ENCODE assay signal across 11 cellular contexts in genomic region chr7:7221602-7222038, GRCh38. TPM values are rescaled to one million over a fixed set of nuclear protein-coding genes. Genes with fewer than 3 reads are reported as not detected.
DNase-seq lines count a peak whose midpoint lies in the region; ATAC-seq, FAIRE-seq and TF ChIP-seq lines count a peak whose summit lies in the region.
"Had no signal": no experiment of that assay in that cellular context is flagged by ENCODE, and none has a peak within 500 bp of the region (broad histone marks: within the 10 kb centered on the region; RNA-seq: fewer than 3 reads in every experiment).

No MANE protein-coding gene starts in this region.

- no peaks in the 10 kb centered on the region for H3K9me1 ChIP-seq in keratinocyte (ENCODE audit: control insufficient read depth, extremely low read depth, insufficient read depth, low read length)

- peak overlapping the region; percentile 52 for H3K27ac ChIP-seq in AG04450 (ENCODE audit: low read depth, low read length)
- no peak overlapping the region for H3K27ac ChIP-seq in GM12878 (ENCODE audit: control insufficient read depth, insufficient read depth)
- H3K27ac ChIP-seq in keratinocyte (ENCODE audit: control insufficient read depth, insufficient read depth, low read length): peak overlapping the region; percentile 84
- H3K27ac ChIP-seq in Karpas-422 (ENCODE audit: low read length): no peak overlapping the region

- dilution Hi-C loops in keratinocyte (cut with MboI; ENCODE audit: extremely low pct_ligation_motif_present, low sequenced_read_pairs): no loop called here

- CTCF ChIA-PET in AG04450 (lab: Charles Lee) (interaction anchor here (0.9 to 1.5 kb wide), 2 partner anchors 40 to 119 kb away, joined by 3 to 5 read pairs; no protein-coding TSS in a partner anchor), GM12878 (lab: Yijun Ruan, JAX) (interaction anchor here (0.8 to 2.1 kb wide), 5 partner anchors 9 to 57 kb away, joined by 3 to 6 read pairs (median 3); no protein-coding TSS in a partner anchor)
- CTCF ChIA-PET in activated naive CD4-positive, alpha-beta T cell treated with anti-CD3 and anti-CD28 coated beads for 36 hours (lab: Charles Lee): interaction anchor here (1.1 kb wide), 1 partner anchor 40 kb away, joined by 3 read pairs; no protein-coding TSS in a partner anchor

- H3K4me2 ChIP-seq in GM12878 (ENCODE audit: control insufficient read depth, insufficient read depth): no peak overlapping the region
- peak overlapping the region; percentile 80 for H3K4me2 ChIP-seq in keratinocyte (ENCODE audit: control insufficient read depth, extremely low read depth, insufficient read depth, low read depth, low read length)
- no peak overlapping the region for H3K4me2 ChIP-seq in Karpas-422 (ENCODE audit: low read depth, low read length, poor library complexity, severe bottlenecking)

- H3K4me1 Mint-ChIP-seq in HFFc6 (ENCODE audit: low read depth): peaks cover 22% of the 10 kb centered on the region
- H3K4me1 Mint-ChIP-seq in activated naive CD4-positive, alpha-beta T cell treated with anti-CD3 and anti-CD28 coated beads for 36 hours (ENCODE audit: low read depth): peaks cover 38% of the 10 kb centered on the region

- peak overlapping the region; percentile 88 for H3K27ac Mint-ChIP-seq in HFFc6
- no peak overlapping the region for H3K27ac Mint-ChIP-seq in activated naive CD4-positive, alpha-beta T cell treated with anti-CD3 and anti-CD28 coated beads for 36 hours

- no peaks in the 10 kb centered on the region; the same call in 1 of the 2 replicates for H3K79me2 ChIP-seq in GM12878 (ENCODE audit: control insufficient read depth, insufficient read depth, low read length)
- H3K79me2 ChIP-seq in keratinocyte (ENCODE audit: control insufficient read depth, insufficient read depth, low read length): peaks cover 26% of the 10 kb centered on the region
- H3K79me2 ChIP-seq in Karpas-422 (ENCODE audit: low read length): peaks cover 97% of the 10 kb centered on the region

- no peaks in the 10 kb centered on the region; a peak in 1 of 4 replicates for H3K36me3 ChIP-seq in GM12878 (ENCODE audit: control insufficient read depth in 2 of 2, insufficient read depth in 2 of 2, low read length in 1 of 2)
- H3K36me3 ChIP-seq in keratinocyte (ENCODE audit: control insufficient read depth in 2 of 2, extremely low read depth in 1 of 2, insufficient read depth in 2 of 2, low read length in 2 of 2): peaks cover 4 to 7% of the 10 kb centered on the region in 2 experiments
- peaks cover 48% of the 10 kb centered on the region for H3K36me3 ChIP-seq in Karpas-422 (ENCODE audit: insufficient read depth, low read length)

- POLR2A ChIA-PET in AG04450 (lab: Yijun Ruan, JAX) (interaction anchor here (1.1 kb wide), 1 partner anchor 40 kb away, joined by 4 read pairs; no protein-coding TSS in a partner anchor), GM12878 (lab: Charles Lee) (no interaction called here)

- TF ChIP-seq POLR2A in GM12878 (IDR thresholded peaks at IDR 0.05; ENCODE audit: low read depth, low read length): no peak
- no peak for TF ChIP-seq POLR2A in GM12892 (IDR thresholded peaks at IDR 0.05; ENCODE audit: low read depth, low read length)

- in situ Hi-C loops in GM12878 (cut with MboI): no loop called here

- SMC1A ChIA-PET in GM12878 (lab: Charles Lee; ENCODE audit: uncharacterized antibody, unreplicated experiment): interaction anchor here (0.9 to 1.9 kb wide), 12 partner anchors 10 to 101 kb away, joined by 3 to 5 read pairs (median 4); no protein-coding TSS in a partner anchor

- WGBS in GM12878 (ENCODE audit: insufficient coverage, insufficient replicate concordance, low lambda C conversion rate, missing lambda C conversion rate): 29% methylated on average over 2 of the region's 2 CpGs

- no peaks in the 10 kb centered on the region for H3K27me3 ChIP-seq in AG04450 (ENCODE audit: control insufficient read depth, insufficient read depth, low read length)
- H3K27me3 ChIP-seq in GM12878 (replicated peaks in 1 of 2; ENCODE audit: control insufficient read depth in 2 of 2, insufficient read depth in 2 of 2, low read length in 1 of 2): no peaks in the 10 kb centered on the region
- H3K27me3 ChIP-seq in keratinocyte (ENCODE audit: control insufficient read depth, extremely low read depth, insufficient read depth, low read length): no peaks in the 10 kb centered on the region
- no peaks in the 10 kb centered on the region for H3K27me3 ChIP-seq in Karpas-422 (ENCODE audit: low read length)

- no peaks in the 10 kb centered on the region for H3K4me1 ChIP-seq in GM12878 (ENCODE audit: control insufficient read depth, insufficient read depth, low read length)
- peaks cover 33% of the 10 kb centered on the region for H3K4me1 ChIP-seq in keratinocyte (ENCODE audit: control insufficient read depth, extremely low read depth, insufficient read depth, low read length)
- H3K4me1 ChIP-seq in Karpas-422 (ENCODE audit: low read length): peaks cover 6% of the 10 kb centered on the region; the same call in 1 of the 2 replicates

- TF ChIP-seq RAD21 in GM12878 (IDR thresholded peaks at IDR 0.05; ENCODE audit: insufficient read depth, low read depth, low read length): no peak

- peaks cover 14% of the 10 kb centered on the region for H3K36me3 Mint-ChIP-seq in HFFc6 (ENCODE audit: low read depth)
- peaks cover 25% of the 10 kb centered on the region for H3K36me3 Mint-ChIP-seq in activated naive CD4-positive, alpha-beta T cell treated with anti-CD3 and anti-CD28 coated beads for 36 hours (ENCODE audit: low read depth)

- H3K4me3 Mint-ChIP-seq in HFFc6: peak overlapping the region; percentile 69
- no peak overlapping the region for H3K4me3 Mint-ChIP-seq in activated naive CD4-positive, alpha-beta T cell treated with anti-CD3 and anti-CD28 coated beads for 36 hours

- peak; percentile 41; the same call in 2 of the 3 replicates for ATAC-seq in GM12878

- no peaks in the 10 kb centered on the region for H3K9me3 Mint-ChIP-seq in HFFc6
- H3K9me3 Mint-ChIP-seq in activated naive CD4-positive, alpha-beta T cell treated with anti-CD3 and anti-CD28 coated beads for 36 hours: no peaks in the 10 kb centered on the region

- TF ChIP-seq EP300 in GM12878 (IDR thresholded peaks at IDR 0.05; ENCODE audit: borderline replicate concordance in 1 of 2, control insufficient read depth in 1 of 2, low read depth in 2 of 2, low read length in 2 of 2): no peak

- RAD21 ChIA-PET in GM12878 (lab: Charles Lee; ENCODE audit: unreplicated experiment): interaction anchor here (0.7 to 1.7 kb wide), 4 partner anchors 19 to 98 kb away, joined by 3 to 6 read pairs (median 4); no protein-coding TSS in a partner anchor

- TF ChIP-seq CTCF in AG04450 (IDR thresholded peaks at IDR 0.05; ENCODE audit: low read depth, low read length) (no peak), HFFc6 (IDR thresholded peaks at IDR 0.05) (no peak), GM12878 (IDR thresholded peaks at IDR 0.05 in 2 of 3, conservative IDR thresholded peaks at IDR 0.05 in 1 of 3; ENCODE audit: control insufficient read depth in 2 of 3, extremely low read depth in 1 of 3, insufficient read depth in 1 of 3, low read depth in 3 of 3, low read length in 3 of 3) (no peak), keratinocyte (optimal IDR thresholded peaks at IDR 0.05 in 1 of 3, IDR thresholded peaks at IDR 0.05 in 1 of 3, conservative IDR thresholded peaks at IDR 0.05 in 1 of 3; ENCODE audit: extremely low read depth in 1 of 3, insufficient read depth in 2 of 3, low read length in 3 of 3) (no peak)

- no peaks in the 10 kb centered on the region for H3K9me2 ChIP-seq in Karpas-422 (replicated peaks; ENCODE audit: insufficient read depth, low read length)

- no peak overlapping the region for H2AFZ ChIP-seq in GM12878 (ENCODE audit: control insufficient read depth, low read depth, low read length)
- H2AFZ ChIP-seq in keratinocyte (ENCODE audit: control insufficient read depth, low read length): no peak overlapping the region
- no peak overlapping the region for H2AFZ ChIP-seq in Karpas-422 (ENCODE audit: low read length)

- peaks cover 1% of the 10 kb centered on the region for H3K27me3 Mint-ChIP-seq in HFFc6 (ENCODE audit: insufficient read depth)
- no peaks in the 10 kb centered on the region for H3K27me3 Mint-ChIP-seq in activated naive CD4-positive, alpha-beta T cell treated with anti-CD3 and anti-CD28 coated beads for 36 hours (ENCODE audit: low read depth)
- H3K27me3 Mint-ChIP-seq: progenitor cell of endocrine pancreas had no signal

- no TSS peak for BruUV-seq in GM12878 (replicated peaks; lab: Mats Ljungman, UMichigan)

- intact Hi-C loops in GM12878 (cut with micrococcal nuclease; ENCODE audit: unreplicated experiment): no loop called here
- intact Hi-C loops in activated naive CD4-positive, alpha-beta T cell treated with anti-CD3 and anti-CD28 coated beads for 36 hours (cut with micrococcal nuclease): no loop called here

- H3K9me3 ChIP-seq in AG04450 (ENCODE audit: control insufficient read depth, insufficient read depth, low read length): no peaks in the 10 kb centered on the region
- no peaks in the 10 kb centered on the region; the same call in 2 of the 3 replicates for H3K9me3 ChIP-seq in GM12878 (replicated peaks; ENCODE audit: control insufficient read depth, insufficient read depth, low read length)
- no peaks in the 10 kb centered on the region for H3K9me3 ChIP-seq in keratinocyte (ENCODE audit: control insufficient read depth, low read depth, low read length)
- no peaks in the 10 kb centered on the region for H3K9me3 ChIP-seq in Karpas-422 (ENCODE audit: low read length)

- no peak for FAIRE-seq in GM12878 (lab: Jason Lieb, UNC)
- FAIRE-seq in keratinocyte (lab: Jason Lieb, UNC): peak; percentile 97
- no peak for FAIRE-seq in GM12892 (lab: Jason Lieb, UNC)

- H4K20me1 ChIP-seq in GM12878 (ENCODE audit: control insufficient read depth, insufficient read depth) (no peaks in the 10 kb centered on the region), keratinocyte (ENCODE audit: control insufficient read depth, extremely low read depth, insufficient read depth, low read length) (no peaks in the 10 kb centered on the region), Karpas-422 (ENCODE audit: insufficient read depth, low read depth, low read length) (no peaks in the 10 kb centered on the region)

- peak; percentile 41 for DNase-seq in AG04450 (ENCODE audit: low read depth, low spot score)
- DNase-seq in HFFc6: peak; percentile 73
- DNase-seq in GM12878 (ENCODE audit: low read depth, low spot score): no peak
- peak; percentile 71 for DNase-seq in keratinocyte (ENCODE audit: low read depth, low spot score)
- DNase-seq in Karpas-422: no peak
- DNase-seq in activated naive CD4-positive, alpha-beta T cell treated with anti-CD3 and anti-CD28 coated beads for 36 hours: no peak
- no peak for DNase-seq in GM12892 (ENCODE audit: insufficient read length)
- DNase-seq in NCI-H1105 treated with DMSO at 0.1 percent for 48 hours (lab: John Stamatoyannopoulos, UW): no peak
- DNase-seq: Caco-2, NCI-H1694 had no signal

- H3K9ac ChIP-seq in GM12878 (ENCODE audit: control insufficient read depth, insufficient read depth, low read length): no peak overlapping the region
- peak overlapping the region; percentile 31 for H3K9ac ChIP-seq in keratinocyte (ENCODE audit: control insufficient read depth, extremely low read depth, insufficient read depth, low read length)
- H3K9ac ChIP-seq in Karpas-422 (ENCODE audit: low read length): no peak overlapping the region

- no peak overlapping the region for H3K4me3 ChIP-seq in AG04450 (ENCODE audit: low read depth, low read length)
- H3K4me3 ChIP-seq in GM12878: no peak overlapping the region
- peak overlapping the region in 2 of 3 experiments; percentile 31 to 34 for H3K4me3 ChIP-seq in keratinocyte (ENCODE audit: control insufficient read depth in 2 of 3, extremely low read depth in 1 of 3, insufficient read depth in 2 of 3, low read depth in 1 of 3, low read length in 3 of 3)
- no peak overlapping the region for H3K4me3 ChIP-seq in Karpas-422 (ENCODE audit: low read length)

RNA-seq across cellular contexts. Expression of gene C1GALT1, which starts 39.3 kb away (rescaled TPM):
- polyA plus RNA-seq in AG04450 (2011; rRNA removed): 14.6 and 24.0 TPM in 2 replicates
- polyA minus RNA-seq in AG04450 (2011; rRNA and poly(A)+ RNA removed): 4.6 and 11.0 TPM in 2 replicates
- 10 to 100 TPM; 32.3 to 47.4 (median 34.1) TPM for total RNA-seq in HFFc6 (2021; fragmentation: NEBNext Ultra II Directional; extraction: Animal tissue kit (Norgen Biotek cat#: 25700))
- total RNA-seq in GM12878 (2013; cell fraction: nucleolus; rRNA removed): 26.1 and 34.1 TPM in 2 replicates
- 6.0 and 7.7 TPM in 2 replicates for total RNA-seq in GM12878 (2014; rRNA removed)
- 7.6 and 8.5 TPM in 2 replicates for total RNA-seq in GM12878 (2014; rRNA removed; fragmentation: Illumina TruSeq; extraction: Trizol)
- 10.6 and 11.2 TPM in 2 replicates for total RNA-seq in GM12878 (2021)
- polyA plus RNA-seq in GM12878 (2011; ENCODE audit: low read depth): 2.7 TPM
- polyA plus RNA-seq in GM12878 (2011; rRNA removed): 12.1 and 24.0 TPM in 2 replicates
- 4.2 and 5.5 TPM in 2 replicates for polyA plus RNA-seq in GM12878 (2011; cell fraction: cytosol; rRNA removed)
- 4.9 and 5.5 TPM in 2 replicates for polyA plus RNA-seq in GM12878 (2011; cell fraction: nucleus; rRNA removed)
- polyA plus RNA-seq in GM12878 (2012): 5.5 and 9.4 TPM in 2 replicates
- polyA plus RNA-seq in GM12878 (2014; fragmentation: Illumina TruSeq; extraction: Trizol): 5.8 and 8.6 TPM in 2 replicates
- polyA plus RNA-seq in GM12878 (2014; fragmentation: Nextera tagmentation; extraction: Ambion mirVana): 1 to 10 TPM; 1.6 to 2.7 TPM
- 5.2 and 6.0 TPM in 2 replicates for polyA plus RNA-seq in GM12878 (2014; rRNA removed)
- 10 to 100 TPM; 16.9 to 25.0 TPM for polyA plus RNA-seq in GM12878 (2016; fragmentation: Nextera tagmentation; extraction: Ambion mirVana)
- 6.7 and 9.4 TPM in 2 replicates for polyA minus RNA-seq in GM12878 (2011; rRNA and poly(A)+ RNA removed)
- 2.7 and 4.4 TPM in 2 replicates for polyA minus RNA-seq in GM12878 (2011; cell fraction: cytosol; rRNA and poly(A)+ RNA removed)
- polyA minus RNA-seq in GM12878 (2011; cell fraction: nucleus; rRNA and poly(A)+ RNA removed): 9.2 and 18.4 TPM in 2 replicates
- 30.6 to 44.3 TPM (median 32.7 TPM) in 3 replicates for polyA plus RNA-seq in keratinocyte
- 50.8 TPM for polyA plus RNA-seq in keratinocyte (2011; ENCODE audit: low read depth)
- polyA plus RNA-seq in keratinocyte (2011; cell fraction: cytosol; rRNA removed): 13.2 and 30.3 TPM in 2 replicates
- 38.1 and 51.3 TPM in 2 replicates for polyA plus RNA-seq in keratinocyte (2011; cell fraction: nucleus; rRNA removed)
- polyA plus RNA-seq in keratinocyte (2012; ENCODE audit: low replicate concordance): 18.1 and 24.4 TPM in 2 replicates
- 2.3 to 32.5 TPM (median 12.1 TPM) in 3 replicates for polyA minus RNA-seq in keratinocyte
- polyA minus RNA-seq in keratinocyte (2011; cell fraction: cytosol; rRNA and poly(A)+ RNA removed): 17.3 TPM
- 26.7 and 49.9 TPM in 2 replicates for polyA minus RNA-seq in keratinocyte (2011; cell fraction: nucleus; rRNA and poly(A)+ RNA removed)
- 36.7 and 54.1 TPM in 2 replicates for total RNA-seq in Karpas-422 (2014; rRNA removed; shearing (Covaris generic); ENCODE audit: low replicate concordance)
- total RNA-seq in activated naive CD4-positive, alpha-beta T cell treated with anti-CD3 and anti-CD28 coated beads for 36 hours: 10 to 100 TPM; 25.7 to 29.1 TPM
- 13.6 TPM for polyA plus RNA-seq in GM12892 (2012; ENCODE audit: missing spikeins)

Comparison
In these comparisons a context has a peak if more than half of its experiments do, and no peak if none do; other contexts are left out.
1. DNase-seq: peak in AG04450 (single experiment), HFFc6 (single experiment) and keratinocyte (single experiment); none in GM12878 (single experiment), Karpas-422 (single experiment), activated naive CD4-positive, alpha-beta T cell treated with anti-CD3 and anti-CD28 coated beads for 36 hours (single experiment), GM12892 (single experiment) and NCI-H1105 treated with DMSO at 0.1 percent for 48 hours (single experiment).
2. H3K27ac ChIP-seq: peak in AG04450 (single experiment) and keratinocyte (single experiment); none in GM12878 (single experiment) and Karpas-422 (single experiment).
3. H3K4me3 ChIP-seq: peak in keratinocyte (2 of 3); none in AG04450 (single experiment), GM12878 (single experiment) and Karpas-422 (single experiment).